Comparison of ENCODE assay signal across 12 cellular contexts in the genomic region with DNA sequence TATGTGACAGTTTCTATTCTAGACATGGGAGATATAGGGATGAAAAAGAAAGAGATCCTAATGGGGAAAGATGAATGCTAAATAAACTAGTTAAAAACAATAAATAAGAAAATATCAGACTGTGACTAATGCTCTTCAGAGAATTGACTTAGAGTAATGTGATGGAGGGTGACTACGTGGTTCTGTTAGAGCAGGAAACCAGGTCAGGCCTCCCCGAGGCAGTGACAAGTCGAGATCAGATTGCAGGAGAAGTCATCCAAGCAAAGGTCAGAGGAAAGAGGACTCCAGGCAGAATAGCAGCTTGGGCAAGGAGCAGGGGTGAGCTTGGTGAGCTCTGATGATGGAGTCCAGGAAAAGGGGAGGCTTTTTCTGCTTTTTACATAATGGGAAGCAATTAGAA. TPM values are rescaled to one million over a fixed set of nuclear protein-coding genes. Genes with fewer than 3 reads are reported as not detected.
DNase-seq lines count a peak whose midpoint lies in the region; ATAC-seq and TF ChIP-seq lines count a peak whose summit lies in the region.
"Had no signal": no experiment of that assay in that cellular context is flagged by ENCODE, and none has a peak within 500 bp of the region (broad histone marks: within the 10 kb centered on the region; RNA-seq: fewer than 3 reads in every experiment).

No MANE protein-coding gene starts in this region.

- DNase-seq in GM23248 (peak; percentile 75), adrenal gland (peak in 4 of 7 donors; percentile 32 to 52 (median 35)), hepatocyte (ENCODE audit: low spot score) (peak; percentile 54), G401 (ENCODE audit: low spot score) (no peak), NAMALWA (ENCODE audit: low spot score) (no peak), NCI-H1930 (lab: John Stamatoyannopoulos, UW) (no peak)
- DNase-seq: left ventricle myocardium inferior, NCI-H2171 had no signal

- H2AFZ ChIP-seq in GM23248 (peak overlapping the region; percentile 11; the same call in 1 of the 2 replicates), hepatocyte (no peak overlapping the region)

- no peak overlapping the region for H3K4me3 ChIP-seq in GM23248
- no peak overlapping the region for H3K4me3 ChIP-seq in adrenal gland
- H3K4me3 ChIP-seq in hepatocyte, result no peak overlapping the region
- peak overlapping the region in 2 of 3 donors; percentile 7 to 13 for H3K4me3 ChIP-seq in skeletal muscle tissue (ENCODE audit: low read length in 3 of 3)
- H3K4me3 ChIP-seq: GM12878, left ventricle myocardium inferior had no signal

- peak overlapping the region; percentile 63; the same call in 1 of the 2 replicates for H3K9ac ChIP-seq in GM23248
- peak overlapping the region in 1 of 3 donors; percentile 7 for H3K9ac ChIP-seq in skeletal muscle tissue (ENCODE audit: low read depth in 1 of 3, low read length in 3 of 3)

- H3K36me3 ChIP-seq in GM23248 (ENCODE audit: low read depth) (no peaks in the 10 kb centered on the region), adrenal gland (replicated peaks in 1 of 2) (no peaks in the 10 kb centered on the region), hepatocyte (replicated peaks; ENCODE audit: insufficient read depth, low read depth) (no peaks in the 10 kb centered on the region), skeletal muscle tissue (ENCODE audit: control insufficient read depth in 3 of 3, insufficient read depth in 3 of 3, low read length in 3 of 3) (no peaks in the 10 kb centered on the region)
- H3K36me3 ChIP-seq: left ventricle myocardium inferior had no signal

- no peak for TF ChIP-seq POLR2A in adrenal gland (IDR thresholded peaks at IDR 0.05)

- ATAC-seq in GM18517 (IDR thresholded peaks at IDR 0.05; ENCODE audit: unreplicated experiment), result no peak
- ATAC-seq: GM12878 had no signal

- H3K27me3 ChIP-seq in GM23248 (replicated peaks; ENCODE audit: insufficient read depth) (no peaks in the 10 kb centered on the region), adrenal gland (no peaks in the 10 kb centered on the region), hepatocyte (no peaks in the 10 kb centered on the region), skeletal muscle tissue (ENCODE audit: control insufficient read depth in 3 of 3, insufficient read depth in 3 of 3, low read length in 3 of 3) (no peaks in the 10 kb centered on the region)

- H3K4me1 ChIP-seq in GM23248 (ENCODE audit: insufficient read depth), result peaks cover 75% of the 10 kb centered on the region
- peaks cover 14 to 36% of the 10 kb centered on the region in 2 donors for H3K4me1 ChIP-seq in adrenal gland (replicated peaks in 1 of 2)
- H3K4me1 ChIP-seq in hepatocyte (ENCODE audit: insufficient read depth), result peaks cover 67% of the 10 kb centered on the region
- H3K4me1 ChIP-seq in skeletal muscle tissue (ENCODE audit: control insufficient read depth in 3 of 3, insufficient read depth in 3 of 3, low read length in 3 of 3), result peaks cover 64 to 77% (median 74%) of the 10 kb centered on the region in 3 donors

- H3K79me2 ChIP-seq in GM23248 (ENCODE audit: insufficient read depth) (no peaks in the 10 kb centered on the region), hepatocyte (no peaks in the 10 kb centered on the region)

- peak overlapping the region; percentile 91 for H3K27ac ChIP-seq in GM23248
- H3K27ac ChIP-seq in adrenal gland, result no peak overlapping the region
- H3K27ac ChIP-seq in hepatocyte, result peak overlapping the region; percentile 93
- peak overlapping the region; percentile 76 for H3K27ac ChIP-seq in skeletal muscle tissue (ENCODE audit: low read depth, low read length)
- H3K27ac ChIP-seq: left ventricle myocardium inferior had no signal

- TF ChIP-seq CTCF in adrenal gland (IDR thresholded peaks at IDR 0.05) (no peak), hepatocyte (IDR thresholded peaks at IDR 0.05; ENCODE audit: poor library complexity) (no peak)

- H3K9me2 ChIP-seq in GM23248 (ENCODE audit: insufficient read depth) (no peaks in the 10 kb centered on the region), hepatocyte (replicated peaks; ENCODE audit: insufficient read depth) (no peaks in the 10 kb centered on the region)

- in situ Hi-C loops in GM23248 (cut with MboI), result no loop called here
- in situ Hi-C loops in G401 (cut with HindIII; ENCODE audit: low sequenced_read_pairs), result no loop called here

- intact Hi-C loops in adrenal gland (cut with DNase I), result no loop called here

- WGBS in GM23248 (ENCODE audit: low coverage in 1 of 2, low lambda C conversion rate in 2 of 2, missing lambda C conversion rate in 2 of 2), 2 experiments, result 0 to 2% methylated on average over 3 of the region's 3 CpGs
- WGBS in adrenal gland, 4 donors, result 9 to 18% (median 13%) methylated on average over 3 of the region's 3 CpGs
- 10% methylated on average over 3 of the region's 3 CpGs for WGBS in hepatocyte (ENCODE audit: low lambda C conversion rate, missing lambda C conversion rate)

- H3K4me2 ChIP-seq in GM23248 (ENCODE audit: unreplicated experiment) (peak overlapping the region; percentile 18), hepatocyte (peak overlapping the region; percentile 53)

- H3K9me3 ChIP-seq in GM23248 (ENCODE audit: low read depth) (no peaks in the 10 kb centered on the region), adrenal gland (replicated peaks in 1 of 3) (no peaks in the 10 kb centered on the region), hepatocyte (ENCODE audit: low read depth) (no peaks in the 10 kb centered on the region), skeletal muscle tissue (ENCODE audit: control insufficient read depth in 3 of 3, low read length in 3 of 3) (no peaks in the 10 kb centered on the region)
- H3K9me3 ChIP-seq: left ventricle myocardium inferior had no signal

- peaks cover 64% of the 10 kb centered on the region for H3F3A ChIP-seq in GM23248 (ENCODE audit: insufficient read depth)

- H4K20me1 ChIP-seq in GM23248 (ENCODE audit: insufficient read depth) (no peaks in the 10 kb centered on the region), hepatocyte (ENCODE audit: insufficient read depth, poor library complexity, severe bottlenecking) (no peaks in the 10 kb centered on the region)

RNA-seq across cellular contexts. Expression of a gene that starts 27.2 kb away (rescaled TPM):
- total RNA-seq in GM23248 (2014; rRNA removed; shearing (Covaris generic)), result not detected in 2 replicates
- polyA plus RNA-seq in GM23248 (2016; fragmentation: Nextera tagmentation; extraction: Ambion mirVana) (0.05 TPM in 1 of 2 replicates, not detected in the other), adrenal gland (under 1 TPM in 1 of 3 donors, not detected in 2; 0.08 TPM), hepatocyte (20.3 and 21.0 TPM in 2 replicates)
- total RNA-seq in adrenal gland (under 1 TPM in 2 of 8 donors, not detected in 6; 0.18 to 0.53 TPM), hepatocyte (37.4 and 41.1 TPM in 2 replicates), skeletal muscle tissue (17.2 TPM)
- not detected in 2 replicates for total RNA-seq in G401 (2014; rRNA removed; shearing (Covaris generic))
- total RNA-seq: CD4-positive, CD25-positive, alpha-beta regulatory T cell; GM12878 had no signal
- polyA plus RNA-seq: CD4-positive, CD25-positive, alpha-beta regulatory T cell had no signal

Comparison
In these comparisons a context has a peak if more than half of its experiments do, and no peak if none do; other contexts are left out.
1. DNase-seq: peak in GM23248 (single experiment), adrenal gland (4 of 7) and hepatocyte (single experiment); none in G401 (single experiment), NAMALWA (single experiment) and NCI-H1930 (0 of 2).
2. H3K27ac ChIP-seq: peak in GM23248 (single experiment), hepatocyte (single experiment) and skeletal muscle tissue (single experiment); none in adrenal gland (0 of 5).
3. H3K4me3 ChIP-seq: peak in skeletal muscle tissue (2 of 3); none in GM23248 (single experiment), adrenal gland (0 of 4) and hepatocyte (single experiment).
4. RNA of a gene that starts 27.2 kb away (total RNA-seq): 37.4 to 41.1 TPM in hepatocyte and 17.2 TPM in skeletal muscle tissue (single experiment); 0.18 to 0.53 TPM in adrenal gland, not detected in GM23248 and not detected in G401; every median in the first group is over 10 times any median in the second.